ENCODE assay signal across 17 cellular contexts in the genomic region with DNA sequence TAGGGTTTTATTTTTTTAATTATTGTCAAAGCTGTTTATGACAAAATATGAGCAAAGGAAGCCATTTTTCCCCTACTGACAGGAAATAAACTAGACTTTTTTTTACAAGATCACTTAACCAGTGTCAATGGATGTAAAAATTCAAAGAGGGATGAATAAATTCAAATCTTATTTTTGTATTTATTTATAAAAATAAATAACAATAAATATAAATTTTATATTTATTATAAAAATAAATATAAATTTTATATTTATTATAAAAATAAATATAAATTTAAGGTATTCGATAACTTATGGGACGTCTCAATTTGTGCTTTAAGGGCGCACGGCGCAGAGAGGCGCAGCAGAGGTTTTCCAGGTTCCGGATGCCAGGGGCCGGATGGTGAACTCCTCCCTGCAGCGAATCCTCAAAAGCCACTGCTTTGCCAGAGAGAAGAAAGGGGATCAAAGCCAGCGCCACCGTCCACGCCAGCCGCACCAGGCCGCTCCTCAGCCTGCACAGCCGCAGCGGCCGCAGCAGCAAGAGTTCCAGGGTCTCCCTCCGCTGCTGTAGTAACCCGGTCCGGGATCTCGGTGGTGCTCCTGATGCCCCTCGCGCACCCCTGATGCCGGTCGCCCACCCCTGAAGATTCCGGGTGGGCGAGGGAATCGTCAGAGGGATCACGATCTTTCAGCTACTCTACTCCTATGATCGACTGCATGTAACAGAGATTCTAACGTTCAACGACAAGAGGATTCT. TPM values are rescaled to one million over a fixed set of nuclear protein-coding genes. Genes with fewer than 3 reads are reported as not detected.
DNase-seq lines count a peak whose midpoint lies in the region; ATAC-seq and TF ChIP-seq lines count a peak whose summit lies in the region.
"Had no signal": no experiment of that assay in that cellular context is flagged by ENCODE, and none has a peak within 500 bp of the region (broad histone marks: within the 10 kb centered on the region; RNA-seq: fewer than 3 reads in every experiment).

No MANE protein-coding gene starts in this region.

- TF ChIP-seq POLR2A in heart left ventricle (IDR thresholded peaks at IDR 0.05) (no peak), suprapubic skin (IDR thresholded peaks at IDR 0.05) (no peak)

- H3K27ac ChIP-seq in heart left ventricle (no peak overlapping the region), suprapubic skin (no peak overlapping the region)
- H3K27ac ChIP-seq: A549, neural progenitor cell had no signal

- TF ChIP-seq CTCF in heart left ventricle (IDR thresholded peaks at IDR 0.05) (no peak), cardiac fibroblast (IDR thresholded peaks at IDR 0.05; ENCODE audit: low read depth, low read length) (no peak), kidney epithelial cell (IDR thresholded peaks at IDR 0.05; ENCODE audit: insufficient read depth, low read length, poor library complexity, severe bottlenecking) (no peak), suprapubic skin (IDR thresholded peaks at IDR 0.05) (no peak)

- H3K4me3 ChIP-seq in heart left ventricle (peak overlapping the region in 8 of 12 donors; percentile 29 to 41 (median 36)), cardiac fibroblast (replicated peaks in 1 of 2; ENCODE audit: low read depth in 2 of 2, low read length in 2 of 2) (peak overlapping the region; percentile 16 to 18), kidney epithelial cell (ENCODE audit: low read depth, low read length) (peak overlapping the region; percentile 35), suprapubic skin (peak overlapping the region; percentile 29)
- H3K4me3 ChIP-seq: A549, GM12878, neural progenitor cell had no signal

- H3K9me3 ChIP-seq in heart left ventricle (peaks cover 0 to 8% (median 0%) of the 10 kb centered on the region in 12 donors), suprapubic skin (no peaks in the 10 kb centered on the region)
- H3K9me3 ChIP-seq: A549 had no signal

- H3K27me3 ChIP-seq in heart left ventricle, result peaks cover 0 to 51% (median 13%) of the 10 kb centered on the region in 9 donors
- H3K27me3 ChIP-seq in kidney epithelial cell (ENCODE audit: control insufficient read depth, insufficient read depth, low read length), result peaks cover 8% of the 10 kb centered on the region
- peaks cover 16% of the 10 kb centered on the region for H3K27me3 ChIP-seq in suprapubic skin
- H3K27me3 ChIP-seq: neural progenitor cell had no signal

- peak in 1 of 4 donors; percentile 20 for ATAC-seq in heart left ventricle
- ATAC-seq in Right ventricle myocardium inferior, result no peak
- no peak for ATAC-seq in HG02870 (IDR thresholded peaks at IDR 0.05; ENCODE audit: unreplicated experiment)
- ATAC-seq: A549, GM12878 had no signal

- TF ChIP-seq EP300 in suprapubic skin (IDR thresholded peaks at IDR 0.05), result no peak

- H3K36me3 ChIP-seq in heart left ventricle, result no peaks in the 10 kb centered on the region
- H3K36me3 ChIP-seq in kidney epithelial cell (ENCODE audit: control insufficient read depth, insufficient read depth, low read length), result no peaks in the 10 kb centered on the region
- no peaks in the 10 kb centered on the region for H3K36me3 ChIP-seq in suprapubic skin
- H3K36me3 ChIP-seq: neural progenitor cell had no signal

- DNase-seq in heart left ventricle (no peak), Right ventricle myocardium inferior (ENCODE audit: missing footprints) (no peak), cardiac fibroblast (ENCODE audit: low read depth in 2 of 2) (peak in 1 of 2 donors; percentile 7), kidney epithelial cell (ENCODE audit: low read depth) (no peak), suprapubic skin (ENCODE audit: low spot score in 2 of 2) (no peak), mucosa of gallbladder (ENCODE audit: low spot score) (no peak), GOT3 (lab: John Stamatoyannopoulos, UW) (no peak)
- DNase-seq: activated CD4-positive, alpha-beta T cell treated with anti-CD3 and anti-CD28 coated beads, Interleukin-2, amount 50 U/mL, for 4 hours; central memory CD4-positive, alpha-beta T cell; DMS53; islet precursor cell; NCI-H1048; NCI-H446 treated with DMSO at 0.1 percent for 48 hours had no signal

- peaks cover 0 to 7% (median 0%) of the 10 kb centered on the region in 12 donors for H3K4me1 ChIP-seq in heart left ventricle
- H3K4me1 ChIP-seq in suprapubic skin, result peaks cover 6% of the 10 kb centered on the region
- H3K4me1 ChIP-seq: A549, neural progenitor cell had no signal

- 17 to 20% (median 19%) methylated on average over 27 to 32 of the region's 32 CpGs for WGBS in heart left ventricle, 4 donors
- 31% methylated on average over 17 of the region's 32 CpGs for WGBS in suprapubic skin

- intact Hi-C loops in heart left ventricle (cut with DNase I), result no loop called here
- intact Hi-C loops in Right ventricle myocardium inferior (cut with DNase I), result no loop called here

RNA-seq across cellular contexts. Expression of a gene that starts 28.6 kb away (rescaled TPM):
- total RNA-seq in heart left ventricle (10 to 100 TPM in 8 of 9 donors, 1 to 10 TPM in 1; 9.1 to 14.5 (median 12.3) TPM), Right ventricle myocardium inferior (12.7 TPM), kidney epithelial cell (14.0 and 16.7 TPM in 2 replicates), suprapubic skin (10 to 100 TPM; 17.3 to 32.9 (median 21.3) TPM), mucosa of gallbladder (16.5 TPM)
- 1 to 10 TPM; 2.7 to 8.0 TPM for polyA plus RNA-seq in heart left ventricle

RNA-seq across cellular contexts. Expression of a gene that starts 35.5 kb away (rescaled TPM):
- total RNA-seq in heart left ventricle, result 100 to 1,000 TPM in 1 of 9 donors, 10 to 100 TPM in 8; 22.8 to 106 (median 38.6) TPM
- 10 to 100 TPM; 32.0 to 47.9 TPM for polyA plus RNA-seq in heart left ventricle
- 44.1 TPM for total RNA-seq in Right ventricle myocardium inferior
- total RNA-seq in kidney epithelial cell, result 82.7 and 92.3 TPM in 2 replicates
- total RNA-seq in suprapubic skin, result 10 to 100 TPM; 33.5 to 57.7 (median 42.6) TPM
- 75.9 TPM for total RNA-seq in mucosa of gallbladder
